ENCODE assay signal across 8 cellular contexts in the genomic region with DNA sequence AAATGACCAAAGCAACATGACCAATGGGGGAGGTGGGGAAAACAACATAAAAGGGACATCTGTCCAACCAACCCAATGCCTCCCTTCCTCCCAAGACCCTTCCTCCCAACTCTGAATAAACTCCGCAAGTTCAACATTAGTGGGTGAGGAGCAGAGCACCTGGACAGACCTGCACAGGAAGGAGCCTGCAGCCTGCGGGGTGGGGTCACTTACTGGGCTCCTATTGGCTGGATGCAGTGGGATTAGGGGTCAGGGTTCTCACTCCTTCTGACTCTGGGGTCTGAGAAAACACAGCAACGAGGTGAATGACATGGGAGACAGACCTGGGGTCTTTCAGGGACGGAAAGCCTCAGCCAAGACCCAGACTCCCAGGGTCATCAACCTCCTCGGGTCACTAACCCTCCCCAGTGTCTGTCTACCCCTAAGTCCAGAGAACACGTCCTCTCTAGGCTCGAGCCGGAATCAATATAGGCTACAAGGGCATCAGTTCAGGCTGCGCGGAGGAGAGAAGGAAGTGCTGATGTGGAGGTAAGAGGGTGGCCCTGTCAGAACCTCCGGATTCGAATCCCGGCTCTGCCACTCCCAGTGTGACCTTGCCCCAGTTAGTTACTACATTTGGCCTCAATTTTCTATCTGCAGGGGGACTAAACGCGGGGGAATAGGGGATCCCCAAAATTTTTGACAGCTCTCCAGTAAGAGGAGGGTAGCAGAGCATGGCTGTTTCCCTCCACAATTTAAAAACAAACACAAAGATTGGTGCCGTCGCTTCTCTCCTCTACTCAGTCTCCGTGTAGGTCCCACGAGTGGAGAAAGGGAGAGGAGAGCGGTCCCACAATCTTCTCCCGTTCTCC. TPM values are rescaled to one million over a fixed set of nuclear protein-coding genes. Genes with fewer than 3 reads are reported as not detected.
DNase-seq lines count a peak whose midpoint lies in the region; ATAC-seq, FAIRE-seq and TF ChIP-seq lines count a peak whose summit lies in the region.

No MANE protein-coding gene starts in this region.

- FAIRE-seq in D721Med (lab: Jason Lieb, UNC), result no peak

- TF ChIP-seq CTCF in WTC11 (IDR thresholded peaks at IDR 0.05), result no peak
- no peak for TF ChIP-seq CTCF in fibroblast of the aortic adventitia (IDR thresholded peaks at IDR 0.05; ENCODE audit: insufficient read depth, low read length)
- TF ChIP-seq CTCF in osteocyte (IDR thresholded peaks at IDR 0.05), result no peak
- TF ChIP-seq CTCF in D721Med (IDR thresholded peaks at IDR 0.05; ENCODE audit: insufficient read depth, missing control alignments), result no peak

- no peaks in the 10 kb centered on the region for H3K36me3 ChIP-seq in CD8-positive, alpha-beta memory T cell (ENCODE audit: insufficient read depth, low read length)

- 0 out of 2 replicates have a peak, but pooled peaks have one; percentile 3 for ATAC-seq in WTC11

- DNase-seq in CD8-positive, alpha-beta memory T cell, result peak in 1 of 5 donors; percentile 17
- DNase-seq in WTC11 (ENCODE audit: low spot score) (peak; percentile 17), fibroblast of the aortic adventitia (ENCODE audit: low read depth) (no peak), osteocyte (ENCODE audit: extremely low spot score, unreplicated experiment) (no peak), NCI-H446 (lab: John Stamatoyannopoulos, UW) (no peak), D721Med (ENCODE audit: insufficient read length, low spot score) (no peak), NCI-H2171 treated with DMSO at 0.1 percent for 48 hours (lab: John Stamatoyannopoulos, UW) (no peak), NCI-H1436 treated with DMSO at 0.1 percent for 48 hours (lab: John Stamatoyannopoulos, UW) (no peak)

- peak overlapping the region; percentile 70 to 95 (median 87) for H3K4me3 Mint-ChIP-seq in CD8-positive, alpha-beta memory T cell
- peak overlapping the region; percentile 79 for H3K4me3 Mint-ChIP-seq in WTC11
- H3K4me3 Mint-ChIP-seq in osteocyte (ENCODE audit: unreplicated experiment), result peak overlapping the region; percentile 69

- no peaks in the 10 kb centered on the region for H3K9me3 Mint-ChIP-seq in CD8-positive, alpha-beta memory T cell
- H3K9me3 Mint-ChIP-seq in WTC11 (no peaks in the 10 kb centered on the region), osteocyte (ENCODE audit: unreplicated experiment) (no peaks in the 10 kb centered on the region)

- CTCF ChIA-PET in CD8-positive, alpha-beta memory T cell (lab: Charles Lee), result interaction anchor here (0.6 to 2.7 kb wide), 4 partner anchors 9 to 79 kb away, joined by 3 to 17 read pairs (median 8); a partner anchor contains a TSS
- CTCF ChIA-PET in WTC11 (lab: Charles Lee), result interaction anchor here (0.6 to 3.0 kb wide), 11 partner anchors 9 to 81 kb away, joined by 3 to 57 read pairs (median 4); no protein-coding TSS in a partner anchor

- peaks cover 0 to 26% (median 6%) of the 10 kb centered on the region in 3 donors for H3K36me3 Mint-ChIP-seq in CD8-positive, alpha-beta memory T cell
- H3K36me3 Mint-ChIP-seq in WTC11 (peaks cover 6% of the 10 kb centered on the region; the same call in 1 of the 2 replicates), osteocyte (ENCODE audit: unreplicated experiment) (no peaks in the 10 kb centered on the region)

- peak overlapping the region in 7 of 8 donors; percentile 5 to 96 (median 85) for H3K27ac Mint-ChIP-seq in CD8-positive, alpha-beta memory T cell
- no peak overlapping the region for H3K27ac Mint-ChIP-seq in WTC11
- no peak overlapping the region for H3K27ac Mint-ChIP-seq in osteocyte (ENCODE audit: unreplicated experiment)

- POLR2A ChIA-PET in CD8-positive, alpha-beta memory T cell (lab: Charles Lee), result interaction anchor here (0.6 to 1.4 kb wide), 3 partner anchors 33 to 80 kb away, joined by 3 to 4 read pairs (median 3); no protein-coding TSS in a partner anchor
- POLR2A ChIA-PET in WTC11 (lab: Charles Lee), result interaction anchor here (0.6 to 2.3 kb wide), 6 partner anchors 9 to 74 kb away, joined by 3 to 7 read pairs (median 4); a partner anchor contains a TSS

- peaks cover 13% of the 10 kb centered on the region for H3K4me1 ChIP-seq in CD8-positive, alpha-beta memory T cell (ENCODE audit: insufficient read depth, low read length)

- H3K9me3 ChIP-seq in CD8-positive, alpha-beta memory T cell (ENCODE audit: low read length), result no peaks in the 10 kb centered on the region

- peak overlapping the region; percentile 71 for H3K4me3 ChIP-seq in CD8-positive, alpha-beta memory T cell (ENCODE audit: low read length)
- H3K4me3 ChIP-seq in fibroblast of the aortic adventitia (ENCODE audit: low read depth, low read length), result peak overlapping the region; percentile 57

- peaks cover 20 to 24% (median 23%) of the 10 kb centered on the region in 3 donors for H3K4me1 Mint-ChIP-seq in CD8-positive, alpha-beta memory T cell
- H3K4me1 Mint-ChIP-seq in WTC11 (peaks cover 39% of the 10 kb centered on the region), osteocyte (ENCODE audit: unreplicated experiment) (peaks cover 9% of the 10 kb centered on the region)

- peaks cover 0 to 14% of the 10 kb centered on the region in 2 donors for H3K27me3 Mint-ChIP-seq in CD8-positive, alpha-beta memory T cell
- H3K27me3 Mint-ChIP-seq in WTC11 (ENCODE audit: low read depth), result peaks cover 35% of the 10 kb centered on the region
- peaks cover 39% of the 10 kb centered on the region for H3K27me3 Mint-ChIP-seq in osteocyte (ENCODE audit: unreplicated experiment)

- no peaks in the 10 kb centered on the region for H3K27me3 ChIP-seq in CD8-positive, alpha-beta memory T cell (ENCODE audit: insufficient read depth, low read length, poor library complexity, severe bottlenecking)

- H3K27ac ChIP-seq in CD8-positive, alpha-beta memory T cell (ENCODE audit: low read depth, low read length), result peak overlapping the region; percentile 67

TF ChIP-seq in WTC11, 78 proteins besides CTCF, POLR2A, EP300 and RAD21 (continues in another document):
- TF ChIP-seq HMGA2 (CRISPR knock-in tag; IDR thresholded peaks at IDR 0.05) (no peak), CREB1 (CRISPR knock-in tag; IDR thresholded peaks at IDR 0.05) (no peak), SOX15 (CRISPR knock-in tag; IDR thresholded peaks at IDR 0.05) (no peak), NR2C2 (CRISPR knock-in tag; IDR thresholded peaks at IDR 0.05) (no peak), SP1 (CRISPR knock-in tag; conservative IDR thresholded peaks at IDR 0.05) (no peak)
- TF ChIP-seq, protein P1, sequence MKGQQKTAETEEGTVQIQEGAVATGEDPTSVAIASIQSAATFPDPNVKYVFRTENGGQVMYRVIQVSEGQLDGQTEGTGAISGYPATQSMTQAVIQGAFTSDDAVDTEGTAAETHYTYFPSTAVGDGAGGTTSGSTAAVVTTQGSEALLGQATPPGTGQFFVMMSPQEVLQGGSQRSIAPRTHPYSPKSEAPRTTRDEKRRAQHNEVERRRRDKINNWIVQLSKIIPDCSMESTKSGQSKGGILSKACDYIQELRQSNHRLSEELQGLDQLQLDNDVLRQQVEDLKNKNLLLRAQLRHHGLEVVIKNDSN (CRISPR knock-in tag; IDR thresholded peaks at IDR 0.05), result no peak
- TF ChIP-seq, protein P2, sequence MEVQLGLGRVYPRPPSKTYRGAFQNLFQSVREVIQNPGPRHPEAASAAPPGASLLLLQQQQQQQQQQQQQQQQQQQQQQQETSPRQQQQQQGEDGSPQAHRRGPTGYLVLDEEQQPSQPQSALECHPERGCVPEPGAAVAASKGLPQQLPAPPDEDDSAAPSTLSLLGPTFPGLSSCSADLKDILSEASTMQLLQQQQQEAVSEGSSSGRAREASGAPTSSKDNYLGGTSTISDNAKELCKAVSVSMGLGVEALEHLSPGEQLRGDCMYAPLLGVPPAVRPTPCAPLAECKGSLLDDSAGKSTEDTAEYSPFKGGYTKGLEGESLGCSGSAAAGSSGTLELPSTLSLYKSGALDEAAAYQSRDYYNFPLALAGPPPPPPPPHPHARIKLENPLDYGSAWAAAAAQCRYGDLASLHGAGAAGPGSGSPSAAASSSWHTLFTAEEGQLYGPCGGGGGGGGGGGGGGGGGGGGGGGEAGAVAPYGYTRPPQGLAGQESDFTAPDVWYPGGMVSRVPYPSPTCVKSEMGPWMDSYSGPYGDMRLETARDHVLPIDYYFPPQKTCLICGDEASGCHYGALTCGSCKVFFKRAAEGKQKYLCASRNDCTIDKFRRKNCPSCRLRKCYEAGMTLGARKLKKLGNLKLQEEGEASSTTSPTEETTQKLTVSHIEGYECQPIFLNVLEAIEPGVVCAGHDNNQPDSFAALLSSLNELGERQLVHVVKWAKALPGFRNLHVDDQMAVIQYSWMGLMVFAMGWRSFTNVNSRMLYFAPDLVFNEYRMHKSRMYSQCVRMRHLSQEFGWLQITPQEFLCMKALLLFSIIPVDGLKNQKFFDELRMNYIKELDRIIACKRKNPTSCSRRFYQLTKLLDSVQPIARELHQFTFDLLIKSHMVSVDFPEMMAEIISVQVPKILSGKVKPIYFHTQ (CRISPR knock-in tag; IDR thresholded peaks at IDR 0.05), result no peak

RNA-seq across cellular contexts. Expression of a gene that starts 0.8 kb away (rescaled TPM):
- total RNA-seq in CD8-positive, alpha-beta memory T cell, result 1 to 10 TPM; 4.8 to 5.0 TPM
- 19.9 TPM for polyA plus RNA-seq in CD8-positive, alpha-beta memory T cell
- total RNA-seq in WTC11 (2021), result 28.5 to 32.2 TPM (median 30.1 TPM) in 3 replicates
- total RNA-seq in fibroblast of the aortic adventitia (ENCODE audit: low replicate concordance), result 1.8 and 10.5 TPM in 2 replicates
- total RNA-seq in osteocyte, result 8.0 and 8.6 TPM in 2 replicates

RNA-seq across cellular contexts. Expression of a gene that starts 6.0 kb away (rescaled TPM):
- not detected for total RNA-seq in CD8-positive, alpha-beta memory T cell
- not detected for polyA plus RNA-seq in CD8-positive, alpha-beta memory T cell
- 0.35 to 0.60 TPM in 2 of 3 replicates, not detected in the other for total RNA-seq in WTC11 (2021)
- total RNA-seq in fibroblast of the aortic adventitia (ENCODE audit: low replicate concordance), result not detected in 2 replicates
- not detected in 2 replicates for total RNA-seq in osteocyte

RNA-seq across cellular contexts. Expression of a gene that starts 10.6 kb away (rescaled TPM):
- total RNA-seq in CD8-positive, alpha-beta memory T cell, result not detected
- not detected for polyA plus RNA-seq in CD8-positive, alpha-beta memory T cell
- total RNA-seq in WTC11 (2021) (not detected in 3 replicates), fibroblast of the aortic adventitia (ENCODE audit: low replicate concordance) (not detected in 2 replicates), osteocyte (not detected in 2 replicates)

RNA-seq across cellular contexts. Expression of a gene that starts 18.1 kb away (rescaled TPM):
- total RNA-seq in CD8-positive, alpha-beta memory T cell, result not detected
- not detected for polyA plus RNA-seq in CD8-positive, alpha-beta memory T cell
- total RNA-seq in WTC11 (2021), result not detected in 3 replicates
- not detected in 2 replicates for total RNA-seq in fibroblast of the aortic adventitia (ENCODE audit: low replicate concordance)
- not detected in 2 replicates for total RNA-seq in osteocyte

RNA-seq across cellular contexts. Expression of a gene that starts 24.9 kb away (rescaled TPM):
- total RNA-seq in CD8-positive, alpha-beta memory T cell, result under 1 TPM in 1 of 2 experiments, not detected in 1; 0.16 TPM
- not detected for polyA plus RNA-seq in CD8-positive, alpha-beta memory T cell
- 0.14 TPM in 1 of 3 replicates, not detected in the others for total RNA-seq in WTC11 (2021)
- total RNA-seq in fibroblast of the aortic adventitia (ENCODE audit: low replicate concordance), result 0.18 TPM in 1 of 2 replicates, not detected in the other
- 0.60 and 1.1 TPM in 2 replicates for total RNA-seq in osteocyte

Comparison
In these comparisons a context has a peak if more than half of its experiments do, and no peak if none do; other contexts are left out.
1. H3K27ac Mint-ChIP-seq: peak in CD8-positive, alpha-beta memory T cell (7 of 8); none in WTC11 (single experiment) and osteocyte (single experiment).
2. Peak in every context shown above with its lines, with median percentiles within 50 percentile points of each other: H3K4me3 Mint-ChIP-seq.